In genomic region chr19:28578208-28578607, GRCh38 we compare ENCODE assay signal across 23 cellular contexts.
"Had no signal": no experiment of that assay in that cellular context is flagged by ENCODE, and none has a peak within 500 bp of the region (broad histone marks: within the 10 kb centered on the region; RNA-seq: fewer than 3 reads in every experiment).

No MANE protein-coding gene starts in this region.

- DNase-seq: Karpas-422, KG1, MG63, NCI-H1092, NCI-H1105 treated with DMSO at 0.1 percent for 48 hours, NCI-H1417 treated with DMSO at 0.1 percent for 48 hours, NCI-H146, NCI-H1694 treated with DMSO at 0.1 percent for 48 hours, NCI-H1930, NCI-H2081 treated with DMSO at 0.1 percent for 48 hours, NCI-H2171, NCI-H226, NCI-H446, NCI-H510A, NCI-H524 treated with DMSO at 0.1 percent for 48 hours, NCI-H69, NCI-H774, PC-3, SHP77, SK-N-SH, SW 1271 had no signal

- H3K27me3 ChIP-seq: MG63 had no signal

- H3K27ac ChIP-seq: RWPE1 had no signal

- ATAC-seq: Panc1, PC-3 had no signal

- H3K9me3 ChIP-seq: MG63, SK-N-SH had no signal

- H3K36me3 ChIP-seq: MG63 had no signal

- H3K4me3 ChIP-seq: MG63 had no signal
